In genomic region chr22:44594951-44595350, GRCh38 we compare ENCODE assay signal across 15 cellular contexts.
"Had no signal": no experiment of that assay in that cellular context is flagged by ENCODE, and none has a peak within 500 bp of the region (broad histone marks: within the 10 kb centered on the region; RNA-seq: fewer than 3 reads in every experiment).

No MANE protein-coding gene starts in this region.

- H3K36me3 ChIP-seq: tibial artery had no signal

- H3K9me3 Mint-ChIP-seq: activated naive CD8-positive, alpha-beta T cell treated with anti-CD3 and anti-CD28 coated beads for 36 hours; naive thymus-derived CD8-positive, alpha-beta T cell had no signal

- DNase-seq: activated CD4-positive, alpha-beta T cell treated with anti-CD3 and anti-CD28 coated beads, Interleukin-2, amount 50 U/mL, for 4 hours; activated naive CD4-positive, alpha-beta T cell; activated naive CD8-positive, alpha-beta T cell treated with anti-CD3 and anti-CD28 coated beads for 36 hours; activated T-cell treated with anti-CD3 and anti-CD28 coated beads for 4 hours; amniotic stem cell; dermis blood vessel endothelial cell; foreskin fibroblast; mesenchymal stem cell; naive thymus-derived CD8-positive, alpha-beta T cell; stimulated activated CD4-positive, alpha-beta T cell treated with anti-CD3 and anti-CD28 coated beads, Interleukin-12 subunit alpha, Interleukin-12 subunit beta, amount 100 ng/mL, for 4 hours; stimulated activated CD4-positive, alpha-beta T cell treated with anti-CD3 and anti-CD28 coated beads, Interleukin-1b, Interleukin-23, amount 100 ng/mL, for 48 hours; stimulated activated CD8-positive, alpha-beta memory T cell treated with anti-CD3 and anti-CD28 coated beads, Interleukin-4, amount 100 ng/mL, for 48 hours; stimulated activated naive CD4-positive, alpha-beta T cell; tibial artery had no signal

- H3K4me3 Mint-ChIP-seq: activated naive CD8-positive, alpha-beta T cell treated with anti-CD3 and anti-CD28 coated beads for 36 hours had no signal

- H3K27ac ChIP-seq: epithelial cell of prostate, tibial artery had no signal

- H3K27ac Mint-ChIP-seq: activated naive CD8-positive, alpha-beta T cell treated with anti-CD3 and anti-CD28 coated beads for 36 hours had no signal

- H3K4me1 ChIP-seq: tibial artery had no signal

- H3K36me3 Mint-ChIP-seq: activated naive CD8-positive, alpha-beta T cell treated with anti-CD3 and anti-CD28 coated beads for 36 hours; naive thymus-derived CD8-positive, alpha-beta T cell had no signal

- H3K4me3 ChIP-seq: tibial artery had no signal
